Comparison of ENCODE assay signal across 19 cellular contexts in genomic region chr10:15140640-15141039, GRCh38. TPM values are rescaled to one million over a fixed set of nuclear protein-coding genes. Genes with fewer than 3 reads are reported as not detected.
DNase-seq lines count a peak whose midpoint lies in the region; ATAC-seq, FAIRE-seq and TF ChIP-seq lines count a peak whose summit lies in the region.
"Had no signal": no experiment of that assay in that cellular context is flagged by ENCODE, and none has a peak within 500 bp of the region (broad histone marks: within the 10 kb centered on the region; RNA-seq: fewer than 3 reads in every experiment).

No MANE protein-coding gene starts in this region.

- no peak overlapping the region for H3K9ac ChIP-seq in H1 (replicated peaks in 1 of 4; ENCODE audit: extremely low read depth in 1 of 4, low read depth in 3 of 4, low read length in 3 of 4)

- no peak overlapping the region for H2BK5ac ChIP-seq in H1 (ENCODE audit: low read depth, low read length)

- H3K27ac ChIP-seq in H1 (ENCODE audit: low read depth, low read length): no peak overlapping the region
- H3K27ac ChIP-seq: hepatocyte, left lung, right atrium auricular region had no signal

- FAIRE-seq in H1 (lab: Jason Lieb, UNC): no peak
- FAIRE-seq: A204.1, RCC 7860 had no signal

- H3K27me3 ChIP-seq in H1 (replicated peaks in 1 of 4; ENCODE audit: control insufficient read depth in 3 of 4, extremely low read depth in 1 of 4, insufficient read depth in 3 of 4, low read length in 3 of 4): no peaks in the 10 kb centered on the region
- H3K27me3 ChIP-seq: hepatocyte, left lung, right atrium auricular region had no signal

- no peak overlapping the region for H2AFZ ChIP-seq in H1 (ENCODE audit: low read length)
- H2AFZ ChIP-seq: hepatocyte had no signal

- intact Hi-C loops in activated CD4-positive, alpha-beta T cell treated with anti-CD3 and anti-CD28 coated beads for 36 hours (cut with DNase I, micrococcal nuclease): loop anchor here (1.0 to 5.0 kb wide), 3 partner anchors 17 to 748 kb away; no protein-coding TSS in a partner anchor

- H4K91ac ChIP-seq in H1 (replicated peaks; ENCODE audit: insufficient read length, low read length): no peak overlapping the region

- no peak overlapping the region for H3K23ac ChIP-seq in H1 (ENCODE audit: insufficient read length)

- H3K4me2 ChIP-seq in H1 (ENCODE audit: insufficient read depth in 1 of 2, low read depth in 2 of 2, low read length in 2 of 2): no peak overlapping the region

- no peaks in the 10 kb centered on the region for H3K23me2 ChIP-seq in H1 (ENCODE audit: low read depth, low read length)

- H3K36me3 Mint-ChIP-seq in activated CD4-positive, alpha-beta T cell treated with anti-CD3 and anti-CD28 coated beads for 36 hours (ENCODE audit: low read depth): peaks cover 19% of the 10 kb centered on the region
- H3K36me3 Mint-ChIP-seq: natural killer cell had no signal

- DNase-seq in activated CD4-positive, alpha-beta T cell treated with anti-CD3 and anti-CD28 coated beads for 36 hours: no peak
- no peak for DNase-seq in activated CD4-positive, alpha-beta T cell treated with anti-CD3 and anti-CD28 coated beads for 1 hour
- peak; percentile 85 to 90 for DNase-seq in NCI-H524 (lab: John Stamatoyannopoulos, UW)
- DNase-seq in H1 (ENCODE audit: low read depth in 1 of 2, low spot score in 2 of 2): no peak
- DNase-seq in retina: peak; percentile 14
- DNase-seq in effector CD4-positive, alpha-beta T cell: no peak
- no peak for DNase-seq in mucosa of gallbladder (ENCODE audit: low spot score)
- DNase-seq: activated T-cell treated with anti-CD3 and anti-CD28 coated beads for 4 hours, COR-L47, cortex of kidney, left lung, natural killer cell, NCI-H510A treated with DMSO at 0.1 percent for 48 hours had no signal

- no peak overlapping the region for H3K18ac ChIP-seq in H1 (ENCODE audit: extremely low read depth, low read length)

- no peak for TF ChIP-seq EP300 in H1 (IDR thresholded peaks at IDR 0.05; ENCODE audit: borderline replicate concordance in 1 of 2, low read depth in 2 of 2, low read length in 2 of 2)

- no peak for ATAC-seq in activated CD4-positive, alpha-beta T cell treated with anti-CD3 and anti-CD28 coated beads for 36 hours
- ATAC-seq in HG02759 (IDR thresholded peaks at IDR 0.05; ENCODE audit: unreplicated experiment): no peak
- ATAC-seq: esophagus mucosa, left lung, natural killer cell had no signal

- no peak for TF ChIP-seq RAD21 in H1 (IDR thresholded peaks at IDR 0.05 in 1 of 2, conservative IDR thresholded peaks at IDR 0.05 in 1 of 2; ENCODE audit: low read depth in 2 of 2, low read length in 2 of 2)

- H4K20me1 ChIP-seq in H1 (replicated peaks in 1 of 2; ENCODE audit: control insufficient read depth in 1 of 2, insufficient read depth in 2 of 2, low read length in 2 of 2): peaks cover 0 to 2% of the 10 kb centered on the region in 2 experiments

- H2BK15ac ChIP-seq in H1 (ENCODE audit: low read length): no peak overlapping the region

- 0 out of 4 replicates have a peak, but pooled peaks cover 0 to 3% of the 10 kb centered on the region in 2 experiments for H3K79me2 ChIP-seq in H1 (ENCODE audit: control insufficient read depth in 1 of 2, insufficient read depth in 2 of 2, low read length in 2 of 2)

- no peak overlapping the region for H2BK20ac ChIP-seq in H1 (ENCODE audit: low read length)

- H3K14ac ChIP-seq in H1 (ENCODE audit: insufficient read length): no peak overlapping the region

- H3K27ac Mint-ChIP-seq in activated CD4-positive, alpha-beta T cell treated with anti-CD3 and anti-CD28 coated beads for 36 hours: peak overlapping the region; percentile 83
- H3K27ac Mint-ChIP-seq: natural killer cell had no signal

- CTCF ChIA-PET in activated CD4-positive, alpha-beta T cell treated with anti-CD3 and anti-CD28 coated beads for 36 hours (lab: Charles Lee): interaction anchor here (0.9 to 2.2 kb wide), 8 partner anchors 10 to 70 kb away, joined by 3 to 8 read pairs (median 5); partner anchors contain the start of gene NMT2
- CTCF ChIA-PET in H1 (lab: Charles Lee; ENCODE audit: partially characterized antibody): interaction anchor here (1.2 kb wide), 1 partner anchor 9 kb away, joined by 6 read pairs; no protein-coding TSS in a partner anchor

- H3K9me3 ChIP-seq in H1 (ENCODE audit: insufficient read depth in 2 of 2, low read depth in 1 of 2, low read length in 1 of 2): no peaks in the 10 kb centered on the region
- H3K9me3 ChIP-seq: left lung, right atrium auricular region had no signal

- peak overlapping the region; percentile 17 for H4K8ac ChIP-seq in H1 (ENCODE audit: extremely low read depth, insufficient read depth, low read length)

- 0 out of 8 replicates have a peak, but pooled peaks cover 0 to 2% (median 0%) of the 10 kb centered on the region in 4 experiments for H3K36me3 ChIP-seq in H1 (ENCODE audit: control insufficient read depth in 2 of 4, insufficient read depth in 4 of 4, low read length in 3 of 4)

- H3K56ac ChIP-seq in H1 (replicated peaks; ENCODE audit: insufficient read length, low read depth, low read length): no peak overlapping the region

- H4K5ac ChIP-seq in H1 (ENCODE audit: insufficient read length, low read depth, low read length): no peak overlapping the region

- WGBS in H1 (ENCODE audit: extremely low coverage in 1 of 2, insufficient coverage in 1 of 2, insufficient read length in 1 of 2, insufficient replicate concordance in 2 of 2, low coverage in 1 of 2, low lambda C conversion rate in 2 of 2, missing lambda C conversion rate in 1 of 2), 2 experiments: 91% methylated on average over 8 of the region's 8 CpGs; no CpG with 5 or more reads in 1 of the 2 experiments

- H3K4me1 ChIP-seq in H1 (replicated peaks in 1 of 4; ENCODE audit: control insufficient read depth in 3 of 4, insufficient read depth in 4 of 4, low read length in 3 of 4): no peaks in the 10 kb centered on the region
- H3K4me1 ChIP-seq: left lung had no signal

- no peak overlapping the region for H2BK12ac ChIP-seq in H1 (ENCODE audit: low read depth, low read length)

- no peak for TF ChIP-seq CTCF in H1 (IDR thresholded peaks at IDR 0.05; ENCODE audit: control extremely low read depth in 1 of 3, insufficient read depth in 1 of 3, low read depth in 1 of 3, low read length in 3 of 3)

- no peak overlapping the region for H3K4me3 ChIP-seq in H1 (ENCODE audit: extremely low read depth in 1 of 4, insufficient read depth in 2 of 4, low read depth in 3 of 4, low read length in 4 of 4)
- H3K4me3 ChIP-seq: hepatocyte, left lung, right atrium auricular region had no signal

- no peak overlapping the region for H2BK120ac ChIP-seq in H1 (replicated peaks; ENCODE audit: low read depth, low read length)

- H3K27me3 Mint-ChIP-seq in activated CD4-positive, alpha-beta T cell treated with anti-CD3 and anti-CD28 coated beads for 36 hours: no peaks in the 10 kb centered on the region

- peaks cover 1% of the 10 kb centered on the region; the same call in 1 of the 2 replicates for H3K79me1 ChIP-seq in H1 (ENCODE audit: low read depth, low read length)

- peaks cover 43% of the 10 kb centered on the region for H3K4me1 Mint-ChIP-seq in activated CD4-positive, alpha-beta T cell treated with anti-CD3 and anti-CD28 coated beads for 36 hours

- TF ChIP-seq POLR2A in H1 (IDR thresholded peaks at IDR 0.05; ENCODE audit: control extremely low read depth in 1 of 2, low read depth in 2 of 2, low read length in 2 of 2): no peak

- no peak overlapping the region for H3K4ac ChIP-seq in H1 (replicated peaks; ENCODE audit: insufficient read length, low read depth, low read length)

- POLR2A ChIA-PET in activated CD4-positive, alpha-beta T cell treated with anti-CD3 and anti-CD28 coated beads for 36 hours (lab: Charles Lee): interaction anchor here (1.0 to 1.5 kb wide), 3 partner anchors 17 to 28 kb away, joined by 3 to 8 read pairs (median 6); partner anchors contain the start of gene NMT2
- POLR2A ChIA-PET in H1 (lab: Charles Lee; ENCODE audit: partially characterized antibody): no interaction called here

- no peaks in the 10 kb centered on the region for H3K9me3 Mint-ChIP-seq in activated CD4-positive, alpha-beta T cell treated with anti-CD3 and anti-CD28 coated beads for 36 hours (ENCODE audit: low read depth)
- H3K9me3 Mint-ChIP-seq: natural killer cell had no signal

- no peak overlapping the region for H2AK5ac ChIP-seq in H1 (ENCODE audit: low read depth, low read length)

- no peak overlapping the region for H3K4me3 Mint-ChIP-seq in activated CD4-positive, alpha-beta T cell treated with anti-CD3 and anti-CD28 coated beads for 36 hours
- H3K4me3 Mint-ChIP-seq: natural killer cell had no signal

RNA-seq across cellular contexts. Expression of gene NMT2, which starts 27.9 kb away (rescaled TPM):
- 10 to 100 TPM; 20.6 to 22.1 TPM for total RNA-seq in activated CD4-positive, alpha-beta T cell treated with anti-CD3 and anti-CD28 coated beads for 36 hours
- 15.4 and 16.6 TPM in 2 replicates for total RNA-seq in H1 (2021; fragmentation: NEBNext Ultra II Directional; extraction: Animal tissue kit (Norgen Biotek cat#: 25700))
- polyA plus RNA-seq in H1 (2011; rRNA removed): 4.4 and 4.7 TPM in 2 replicates
- 5.4 TPM for polyA plus RNA-seq in H1 (2011; cell fraction: cytosol; rRNA removed)
- 5.7 TPM for polyA plus RNA-seq in H1 (2011; cell fraction: nucleus; rRNA removed)
- 8.2 to 15.1 TPM (median 9.4 TPM) in 4 replicates for polyA plus RNA-seq in H1 (2012, experiment 1 of 2)
- 2.3 TPM for polyA plus RNA-seq in H1 (2012, experiment 2 of 2)
- polyA plus RNA-seq in H1 (2013, experiment 1 of 2): 8.8 TPM
- 9.0 TPM for polyA plus RNA-seq in H1 (2013, experiment 2 of 2)
- 4.0 and 6.3 TPM in 2 replicates for polyA minus RNA-seq in H1 (2011; rRNA and poly(A)+ RNA removed)
- 2.7 TPM for polyA minus RNA-seq in H1 (2011; cell fraction: cytosol; rRNA and poly(A)+ RNA removed)
- 10.1 TPM for polyA minus RNA-seq in H1 (2011; cell fraction: nucleus; rRNA and poly(A)+ RNA removed)
- total RNA-seq in mucosa of gallbladder: 23.3 TPM

RNA-seq across cellular contexts. Expression of gene RPP38, which starts 43.5 kb away (rescaled TPM):
- total RNA-seq in activated CD4-positive, alpha-beta T cell treated with anti-CD3 and anti-CD28 coated beads for 36 hours: 10 to 100 TPM; 26.1 to 27.1 TPM
- total RNA-seq in H1 (2021; fragmentation: NEBNext Ultra II Directional; extraction: Animal tissue kit (Norgen Biotek cat#: 25700)): 21.9 and 23.3 TPM in 2 replicates
- 17.4 and 20.8 TPM in 2 replicates for polyA plus RNA-seq in H1 (2011; rRNA removed)
- 26.8 TPM for polyA plus RNA-seq in H1 (2011; cell fraction: cytosol; rRNA removed)
- polyA plus RNA-seq in H1 (2011; cell fraction: nucleus; rRNA removed): 17.7 TPM
- 23.0 to 24.6 TPM (median 23.8 TPM) in 4 replicates for polyA plus RNA-seq in H1 (2012, experiment 1 of 2)
- 14.9 TPM for polyA plus RNA-seq in H1 (2012, experiment 2 of 2)
- polyA plus RNA-seq in H1 (2013, experiment 1 of 2): 22.9 TPM
- polyA plus RNA-seq in H1 (2013, experiment 2 of 2): 23.4 TPM
- polyA minus RNA-seq in H1 (2011; rRNA and poly(A)+ RNA removed): 11.6 and 20.0 TPM in 2 replicates
- 9.3 TPM for polyA minus RNA-seq in H1 (2011; cell fraction: cytosol; rRNA and poly(A)+ RNA removed)
- polyA minus RNA-seq in H1 (2011; cell fraction: nucleus; rRNA and poly(A)+ RNA removed): 13.5 TPM
- total RNA-seq in mucosa of gallbladder: 15.4 TPM

RNA-seq across cellular contexts. Expression of gene ACBD7, which starts 52.1 kb away (rescaled TPM):
- 1 to 10 TPM; 2.4 to 2.6 TPM for total RNA-seq in activated CD4-positive, alpha-beta T cell treated with anti-CD3 and anti-CD28 coated beads for 36 hours
- 17.8 and 19.6 TPM in 2 replicates for total RNA-seq in H1 (2021; fragmentation: NEBNext Ultra II Directional; extraction: Animal tissue kit (Norgen Biotek cat#: 25700))
- 9.0 and 11.5 TPM in 2 replicates for polyA plus RNA-seq in H1 (2011; rRNA removed)
- polyA plus RNA-seq in H1 (2011; cell fraction: cytosol; rRNA removed): 11.2 TPM
- polyA plus RNA-seq in H1 (2011; cell fraction: nucleus; rRNA removed): 4.1 TPM
- polyA plus RNA-seq in H1 (2012, experiment 1 of 2): 10.2 to 15.5 TPM (median 14.2 TPM) in 4 replicates
- polyA plus RNA-seq in H1 (2012, experiment 2 of 2): 3.6 TPM
- polyA plus RNA-seq in H1 (2013, experiment 1 of 2): 5.3 TPM
- polyA plus RNA-seq in H1 (2013, experiment 2 of 2): 4.6 TPM
- polyA minus RNA-seq in H1 (2011; rRNA and poly(A)+ RNA removed): 5.1 and 7.2 TPM in 2 replicates
- polyA minus RNA-seq in H1 (2011; cell fraction: cytosol; rRNA and poly(A)+ RNA removed): 9.2 TPM
- polyA minus RNA-seq in H1 (2011; cell fraction: nucleus; rRNA and poly(A)+ RNA removed): 5.8 TPM
- total RNA-seq in mucosa of gallbladder: 0.40 TPM
- total RNA-seq: right atrium auricular region had no signal

Comparison
In these comparisons a context has a peak if more than half of its experiments do, and no peak if none do; other contexts are left out.
1. DNase-seq: peak in NCI-H524 (2 of 2) and retina (single experiment); none in activated CD4-positive, alpha-beta T cell treated with anti-CD3 and anti-CD28 coated beads for 36 hours (single experiment), activated CD4-positive, alpha-beta T cell treated with anti-CD3 and anti-CD28 coated beads for 1 hour (single experiment), H1 (0 of 2), effector CD4-positive, alpha-beta T cell (single experiment) and mucosa of gallbladder (single experiment).